ENCODE assay signal across 14 cellular contexts in genomic region chr22:25666308-25666707, GRCh38.
DNase-seq lines count a peak whose midpoint lies in the region; ATAC-seq, FAIRE-seq and TF ChIP-seq lines count a peak whose summit lies in the region.
"Had no signal": no experiment of that assay in that cellular context is flagged by ENCODE, and none has a peak within 500 bp of the region (broad histone marks: within the 10 kb centered on the region; RNA-seq: fewer than 3 reads in every experiment).

No MANE protein-coding gene starts in this region.

- H3K36me3 Mint-ChIP-seq in endodermal cell (ENCODE audit: low read depth): peaks cover 2% of the 10 kb centered on the region

- H3K9me3 ChIP-seq in endodermal cell (ENCODE audit: control insufficient read depth, low read length) (no peaks in the 10 kb centered on the region), lower lobe of right lung (no peaks in the 10 kb centered on the region), aorta (ENCODE audit: control insufficient read depth, low read length) (no peaks in the 10 kb centered on the region)
- H3K9me3 ChIP-seq: neutrophil had no signal

- H3K4me3 ChIP-seq in endodermal cell (ENCODE audit: low read length): no peak overlapping the region
- H3K4me3 ChIP-seq in lower lobe of right lung: no peak overlapping the region
- H3K4me3 ChIP-seq in aorta (ENCODE audit: low read length in 2 of 2): no peak overlapping the region

- no peak overlapping the region for H3K9ac ChIP-seq in endodermal cell (ENCODE audit: extremely low read depth, low read length, poor library complexity, severe bottlenecking)

- H3K36me3 ChIP-seq in endodermal cell (ENCODE audit: control insufficient read depth, insufficient read depth, low read length) (no peaks in the 10 kb centered on the region), lower lobe of right lung (no peaks in the 10 kb centered on the region), aorta (ENCODE audit: control insufficient read depth in 1 of 2, insufficient read depth in 2 of 2, low read length in 1 of 2) (no peaks in the 10 kb centered on the region)

- H3K27me3 Mint-ChIP-seq in endodermal cell (ENCODE audit: insufficient read depth): no peaks in the 10 kb centered on the region
- H3K27me3 Mint-ChIP-seq: activated naive CD8-positive, alpha-beta T cell treated with anti-CD3 and anti-CD28 coated beads, Interleukin-2, amount 50 U/mL, for 24 hours had no signal

- DNase-seq in SIG-M5 treated with dmso at 0.1 percent for 504 hours (lab: John Stamatoyannopoulos, UW; ENCODE audit: unreplicated experiment) (peak; percentile 8), SIG-M5 (lab: John Stamatoyannopoulos, UW) (no peak), endodermal cell (no peak), lower lobe of right lung (peak; percentile 60), aorta (peak in 1 of 2 donors; percentile 79), HTR-8/SVneo (ENCODE audit: insufficient read length, low spot score) (no peak), NK-92 (lab: John Stamatoyannopoulos, UW; ENCODE audit: unreplicated experiment) (no peak), RWPE1 (ENCODE audit: low spot score) (no peak)
- DNase-seq: 8988T; activated naive CD8-positive, alpha-beta T cell treated with anti-CD3 and anti-CD28 coated beads, Interleukin-2, amount 50 U/mL, for 24 hours; DMS53; effector CD4-positive, alpha-beta T cell; NCI-H524 treated with DMSO at 0.1 percent for 48 hours had no signal

- H3K4me1 Mint-ChIP-seq in endodermal cell: peaks cover 8% of the 10 kb centered on the region

- no peak for FAIRE-seq in HTR-8/SVneo (lab: Jason Lieb, UNC)

- no peaks in the 10 kb centered on the region for H3K9me3 Mint-ChIP-seq in endodermal cell
- H3K9me3 Mint-ChIP-seq: activated naive CD8-positive, alpha-beta T cell treated with anti-CD3 and anti-CD28 coated beads, Interleukin-2, amount 50 U/mL, for 24 hours had no signal

- WGBS in endodermal cell (ENCODE audit: insufficient coverage in 1 of 2, insufficient read length in 1 of 2), 2 experiments: 87 to 100% methylated on average over 1 to 8 of the region's 8 CpGs
- 57 to 74% methylated on average over 8 of the region's 8 CpGs for WGBS in aorta, 2 donors

- POLR2A ChIA-PET in RWPE1 (lab: Yijun Ruan, JAX; ENCODE audit: low non-redundant PET): no interaction called here

- H3K4me1 ChIP-seq in endodermal cell (ENCODE audit: control insufficient read depth, insufficient read depth, low read length) (no peaks in the 10 kb centered on the region), lower lobe of right lung (peaks cover 44% of the 10 kb centered on the region), aorta (ENCODE audit: control insufficient read depth in 1 of 2, insufficient read depth in 2 of 2, low read length in 2 of 2) (no peaks in the 10 kb centered on the region)

- H3K27ac ChIP-seq in endodermal cell (ENCODE audit: low read depth, low read length): no peak overlapping the region
- H3K27ac ChIP-seq in lower lobe of right lung: peak overlapping the region; percentile 28
- H3K27ac ChIP-seq in aorta (ENCODE audit: low read depth in 1 of 2, low read length in 2 of 2): no peak overlapping the region
- H3K27ac ChIP-seq in RWPE1: no peak overlapping the region
- H3K27ac ChIP-seq: neutrophil had no signal

- no peak overlapping the region for H3K4me3 Mint-ChIP-seq in endodermal cell
- H3K4me3 Mint-ChIP-seq: activated naive CD8-positive, alpha-beta T cell treated with anti-CD3 and anti-CD28 coated beads, Interleukin-2, amount 50 U/mL, for 24 hours had no signal

- ATAC-seq in lower lobe of right lung (peak; percentile 59 to 80), aorta (ENCODE audit: low FRiP score) (peak; percentile 68)
- ATAC-seq: activated naive CD8-positive, alpha-beta T cell treated with anti-CD3 and anti-CD28 coated beads, Interleukin-2, amount 50 U/mL, for 24 hours had no signal

- no peaks in the 10 kb centered on the region for H3K27me3 ChIP-seq in endodermal cell (ENCODE audit: control insufficient read depth, insufficient read depth, low read length, poor library complexity, severe bottlenecking)
- no peaks in the 10 kb centered on the region for H3K27me3 ChIP-seq in lower lobe of right lung (ENCODE audit: low read depth)
- H3K27me3 ChIP-seq in aorta (ENCODE audit: control insufficient read depth in 1 of 2, insufficient read depth in 2 of 2, low read length in 1 of 2): no peaks in the 10 kb centered on the region
- H3K27me3 ChIP-seq: neutrophil had no signal

- intact Hi-C loops in lower lobe of right lung (cut with DNase I) (no loop called here), aorta (cut with DNase I) (no loop called here)

- no peak for TF ChIP-seq CTCF in endodermal cell (conservative IDR thresholded peaks at IDR 0.05)
- no peak for TF ChIP-seq CTCF in lower lobe of right lung (IDR thresholded peaks at IDR 0.05)
- no peak for TF ChIP-seq CTCF in RWPE1 (conservative IDR thresholded peaks at IDR 0.05; ENCODE audit: low read depth)

- H3K27ac Mint-ChIP-seq in endodermal cell: peak overlapping the region; percentile 6
- H3K27ac Mint-ChIP-seq: activated naive CD8-positive, alpha-beta T cell treated with anti-CD3 and anti-CD28 coated beads, Interleukin-2, amount 50 U/mL, for 24 hours had no signal

- CTCF ChIA-PET in RWPE1 (lab: Yijun Ruan, JAX): interaction anchor here (0.6 to 0.7 kb wide), 2 partner anchors 10 to 1596 kb away, joined by 3 read pairs; no protein-coding TSS in a partner anchor

Comparison
In these comparisons a context has a peak if more than half of its experiments do, and no peak if none do; other contexts are left out.
1. DNase-seq: peak in SIG-M5 treated with dmso at 0.1 percent for 504 hours (single experiment) and lower lobe of right lung (single experiment); none in SIG-M5 (single experiment), endodermal cell (single experiment), HTR-8/SVneo (single experiment), NK-92 (single experiment) and RWPE1 (single experiment).